In genomic region chr13:73168993-73169401, GRCh38 we compare ENCODE assay signal across 15 cellular contexts.
A peak's percentile ranks its signal among the peaks of the same experiment; 100 is the strongest.
DNase-seq lines count a peak whose midpoint lies in the region; ATAC-seq and TF ChIP-seq lines count a peak whose summit lies in the region.
"Had no signal": no experiment of that assay in that cellular context is flagged by ENCODE, and none has a peak within 500 bp of the region (broad histone marks: within the 10 kb centered on the region; RNA-seq: fewer than 3 reads in every experiment).

No MANE protein-coding gene starts in this region.

- intact Hi-C loops in body of pancreas (cut with DNase I): no loop called here

- TF ChIP-seq CTCF in AG04450 (IDR thresholded peaks at IDR 0.05; ENCODE audit: low read depth, low read length) (no peak), body of pancreas (IDR thresholded peaks at IDR 0.05) (no peak)

- no peaks in the 10 kb centered on the region for H3K27me3 ChIP-seq in AG04450 (ENCODE audit: control insufficient read depth, insufficient read depth, low read length)
- no peaks in the 10 kb centered on the region for H3K27me3 ChIP-seq in mucosa of rectum (ENCODE audit: control insufficient read depth in 2 of 2, insufficient read depth in 2 of 2, low read length in 2 of 2)
- H3K27me3 ChIP-seq in body of pancreas: no peaks in the 10 kb centered on the region
- H3K27me3 ChIP-seq: esophagus muscularis mucosa, neutrophil had no signal

- DNase-seq in AG04450 (ENCODE audit: low read depth, low spot score) (peak; percentile 30), LoVo (ENCODE audit: low spot score) (peak; percentile 46), dedifferentiated amniotic fluid mesenchymal stem cell (ENCODE audit: extremely low spot score) (peak; percentile 40), body of pancreas (no peak), DMS79 treated with DMSO at 0.1 percent for 48 hours (lab: John Stamatoyannopoulos, UW) (no peak)
- no peak for DNase-seq in activated CD4-positive, alpha-beta T cell treated with anti-CD3 and anti-CD28 coated beads for 1 hour
- DNase-seq: activated naive CD4-positive, alpha-beta T cell treated with anti-CD3 and anti-CD28 coated beads, Interleukin-2, amount 50 U/mL, for 16 hours; hippocampal formation; NCI-H2081 treated with DMSO at 0.1 percent for 48 hours had no signal

- H3K27ac ChIP-seq in AG04450 (ENCODE audit: low read depth, low read length): no peak overlapping the region
- peak overlapping the region; percentile 82 to 86 for H3K27ac ChIP-seq in mucosa of rectum (ENCODE audit: low read depth in 2 of 2, low read length in 2 of 2)
- H3K27ac ChIP-seq in body of pancreas: no peak overlapping the region
- H3K27ac ChIP-seq: esophagus muscularis mucosa, HL-60, neutrophil, SK-N-MC had no signal

- H3K9me3 ChIP-seq in AG04450 (ENCODE audit: control insufficient read depth, insufficient read depth, low read length): no peaks in the 10 kb centered on the region
- no peaks in the 10 kb centered on the region for H3K9me3 ChIP-seq in mucosa of rectum (ENCODE audit: control insufficient read depth in 2 of 2, low read length in 2 of 2)
- no peaks in the 10 kb centered on the region for H3K9me3 ChIP-seq in body of pancreas
- H3K9me3 ChIP-seq: esophagus muscularis mucosa, neutrophil had no signal

- POLR2A ChIA-PET in AG04450 (lab: Yijun Ruan, JAX): no interaction called here

- no peak for TF ChIP-seq POLR2A in body of pancreas (IDR thresholded peaks at IDR 0.05)

- H3K36me3 ChIP-seq in mucosa of rectum (ENCODE audit: control insufficient read depth in 2 of 2, insufficient read depth in 2 of 2, low read length in 2 of 2) (no peaks in the 10 kb centered on the region), body of pancreas (replicated peaks in 1 of 2; ENCODE audit: insufficient read depth in 1 of 2, low read depth in 2 of 2) (no peaks in the 10 kb centered on the region)
- H3K36me3 ChIP-seq: esophagus muscularis mucosa, neutrophil had no signal

- ATAC-seq in body of pancreas (no peak), GM18909 (IDR thresholded peaks at IDR 0.05; ENCODE audit: poor library complexity, unreplicated experiment) (no peak)

- peak overlapping the region; percentile 21 to 24 for H3K9ac ChIP-seq in mucosa of rectum (ENCODE audit: low read depth in 1 of 2, low read length in 2 of 2)

- 76 to 85% methylated on average over 8 of the region's 8 CpGs for WGBS in body of pancreas, 2 donors

- H3K4me3 ChIP-seq in AG04450 (ENCODE audit: low read depth, low read length) (no peak overlapping the region), mucosa of rectum (ENCODE audit: low read length in 2 of 2) (no peak overlapping the region), body of pancreas (no peak overlapping the region)
- H3K4me3 ChIP-seq: esophagus muscularis mucosa, SK-N-MC had no signal

- CTCF ChIA-PET in AG04450 (lab: Charles Lee): no interaction called here

- peaks cover 37 to 57% of the 10 kb centered on the region in 2 donors for H3K4me1 ChIP-seq in mucosa of rectum (ENCODE audit: control insufficient read depth in 2 of 2, insufficient read depth in 2 of 2, low read length in 2 of 2)
- no peaks in the 10 kb centered on the region for H3K4me1 ChIP-seq in body of pancreas
- H3K4me1 ChIP-seq: esophagus muscularis mucosa had no signal

Comparison
In these comparisons a context has a peak if more than half of its experiments do, and no peak if none do; other contexts are left out.
1. DNase-seq: peak in AG04450 (single experiment), LoVo (single experiment) and dedifferentiated amniotic fluid mesenchymal stem cell (single experiment); none in body of pancreas (0 of 4), activated CD4-positive, alpha-beta T cell treated with anti-CD3 and anti-CD28 coated beads for 1 hour (single experiment) and DMS79 treated with DMSO at 0.1 percent for 48 hours (single experiment).
2. H3K27ac ChIP-seq: peak in mucosa of rectum (2 of 2); none in AG04450 (single experiment) and body of pancreas (0 of 4).